In the genomic region with DNA sequence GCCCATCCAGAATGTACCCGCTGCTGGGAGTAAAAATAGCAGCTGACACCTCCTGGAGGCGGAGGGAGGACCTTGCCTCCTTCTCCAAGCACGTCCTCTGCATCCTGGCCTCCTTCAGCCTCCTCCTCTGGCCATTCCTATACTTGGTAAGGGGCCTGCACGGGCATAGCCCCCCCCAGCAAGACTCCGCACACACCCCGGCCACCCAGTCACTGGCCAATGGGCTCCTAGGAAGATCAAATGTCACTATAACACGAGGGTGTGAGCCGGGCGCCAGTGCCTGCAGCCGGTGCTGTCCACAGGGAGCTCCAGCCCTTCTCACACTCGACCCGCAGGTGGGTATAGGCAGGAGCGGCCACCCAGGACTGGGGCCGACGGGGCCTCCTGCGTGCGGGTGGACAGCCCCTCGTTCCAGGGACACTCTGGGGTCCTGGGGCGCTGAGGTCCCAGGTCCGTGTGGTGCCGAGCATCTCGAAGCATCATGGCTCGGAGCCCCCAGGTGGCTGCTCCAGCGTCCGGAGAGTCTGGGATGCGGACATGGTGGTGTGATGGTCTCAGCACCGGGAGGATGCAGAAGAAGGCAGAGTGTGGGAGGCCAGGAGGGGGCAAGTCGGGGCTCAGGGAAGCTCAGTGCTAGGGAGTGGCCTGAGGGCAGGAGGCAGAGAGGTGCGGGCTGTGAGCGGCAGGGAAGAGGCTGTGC, we compare ENCODE assay signal across 2 cellular contexts.
TF ChIP-seq lines count a peak whose summit lies in the region.

TSS of gene TNNT3 (plus strand) at position 276 of the 700 bp plus-strand sequence. CDS start 3,172 bp downstream, outside the sequence.

TF ChIP-seq in IMR-90, 13 proteins besides CTCF, POLR2A, EP300 and RAD21:
- TF ChIP-seq RFX5 (IDR thresholded peaks at IDR 0.05; ENCODE audit: low read depth, low read length): no peak
- no peak for TF ChIP-seq CEBPB (IDR thresholded peaks at IDR 0.05; ENCODE audit: low read depth, low read length)
- no peak for TF ChIP-seq CHD1 (IDR thresholded peaks at IDR 0.05; ENCODE audit: low read depth, low read length)
- no peak for TF ChIP-seq MAZ (IDR thresholded peaks at IDR 0.05; ENCODE audit: borderline replicate concordance, low read depth, low read length)
- no peak for TF ChIP-seq NFE2L2 (IDR thresholded peaks at IDR 0.05; ENCODE audit: low read depth, low read length)
- no peak for TF ChIP-seq SMC3 (IDR thresholded peaks at IDR 0.05; ENCODE audit: low read depth, low read length)
- no peak for TF ChIP-seq MAFK (IDR thresholded peaks at IDR 0.05; ENCODE audit: low read depth, low read length)
- TF ChIP-seq, protein P1, sequence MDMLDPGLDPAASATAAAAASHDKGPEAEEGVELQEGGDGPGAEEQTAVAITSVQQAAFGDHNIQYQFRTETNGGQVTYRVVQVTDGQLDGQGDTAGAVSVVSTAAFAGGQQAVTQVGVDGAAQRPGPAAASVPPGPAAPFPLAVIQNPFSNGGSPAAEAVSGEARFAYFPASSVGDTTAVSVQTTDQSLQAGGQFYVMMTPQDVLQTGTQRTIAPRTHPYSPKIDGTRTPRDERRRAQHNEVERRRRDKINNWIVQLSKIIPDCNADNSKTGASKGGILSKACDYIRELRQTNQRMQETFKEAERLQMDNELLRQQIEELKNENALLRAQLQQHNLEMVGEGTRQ (IDR thresholded peaks at IDR 0.05; ENCODE audit: low read depth, low read length): no peak
- no peak for TF ChIP-seq FOS (IDR thresholded peaks at IDR 0.05; ENCODE audit: low read depth, low read length)
- TF ChIP-seq, protein P2, sequence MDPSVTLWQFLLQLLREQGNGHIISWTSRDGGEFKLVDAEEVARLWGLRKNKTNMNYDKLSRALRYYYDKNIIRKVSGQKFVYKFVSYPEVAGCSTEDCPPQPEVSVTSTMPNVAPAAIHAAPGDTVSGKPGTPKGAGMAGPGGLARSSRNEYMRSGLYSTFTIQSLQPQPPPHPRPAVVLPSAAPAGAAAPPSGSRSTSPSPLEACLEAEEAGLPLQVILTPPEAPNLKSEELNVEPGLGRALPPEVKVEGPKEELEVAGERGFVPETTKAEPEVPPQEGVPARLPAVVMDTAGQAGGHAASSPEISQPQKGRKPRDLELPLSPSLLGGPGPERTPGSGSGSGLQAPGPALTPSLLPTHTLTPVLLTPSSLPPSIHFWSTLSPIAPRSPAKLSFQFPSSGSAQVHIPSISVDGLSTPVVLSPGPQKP (IDR thresholded peaks at IDR 0.05; ENCODE audit: borderline replicate concordance, low read depth, low read length): no peak
- TF ChIP-seq MXI1 (IDR thresholded peaks at IDR 0.05; ENCODE audit: borderline replicate concordance, low read depth, low read length): no peak
- no peak for TF ChIP-seq RCOR1 (IDR thresholded peaks at IDR 0.05; ENCODE audit: insufficient replicate concordance, low read length)
- no peak for TF ChIP-seq BHLHE40 (IDR thresholded peaks at IDR 0.05; ENCODE audit: low read depth, low read length)

TF ChIP-seq in GM23338, 12 proteins besides CTCF, POLR2A, EP300 and RAD21:
- TF ChIP-seq EZH2phosphoT487 (IDR thresholded peaks at IDR 0.05; ENCODE audit: unreplicated experiment) (no peak), NANOG (IDR thresholded peaks at IDR 0.05; ENCODE audit: borderline replicate concordance) (no peak), STAT1 (IDR thresholded peaks at IDR 0.05; ENCODE audit: unreplicated experiment) (no peak)
